14 cellular contexts compared by ENCODE assay signal in the genomic region with DNA sequence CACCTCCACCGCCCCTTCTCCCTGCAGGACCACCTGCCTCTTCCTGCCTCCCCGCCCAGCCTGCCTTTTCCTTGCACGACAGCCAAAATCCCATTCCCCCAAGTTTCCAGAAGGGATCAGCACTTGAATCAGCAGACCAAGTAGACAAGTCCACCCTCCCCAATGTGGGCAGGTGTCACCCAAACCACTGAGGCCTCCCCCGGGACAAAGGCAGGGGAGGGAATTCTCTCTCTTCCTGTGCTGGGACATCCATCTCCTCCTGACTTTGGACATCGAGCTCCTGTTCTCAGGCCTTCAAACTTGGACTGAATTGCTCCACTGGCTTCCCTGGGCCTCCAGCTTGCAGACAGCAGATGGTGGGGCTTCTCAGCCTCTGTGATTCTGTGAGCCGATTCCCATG. TPM values are rescaled to one million over a fixed set of nuclear protein-coding genes. Genes with fewer than 3 reads are reported as not detected.
"Had no signal": no experiment of that assay in that cellular context is flagged by ENCODE, and none has a peak within 500 bp of the region (broad histone marks: within the 10 kb centered on the region; RNA-seq: fewer than 3 reads in every experiment).

No MANE protein-coding gene starts in this region.

- H3K9me3 Mint-ChIP-seq: effector memory CD8-positive, alpha-beta T cell had no signal

- H3K36me3 Mint-ChIP-seq: brain, neural progenitor cell had no signal

- H3K4me1 ChIP-seq: neural progenitor cell, parathyroid adenoma, tibial artery, vagina had no signal

- DNase-seq: activated CD8-positive, alpha-beta memory T cell treated with anti-CD3 and anti-CD28 coated beads, Interleukin-2, amount 50 U/mL, for 4 hours; activated T-cell treated with anti-CD3 and anti-CD28 coated beads, Interleukin-2, amount 50 U/mL, for 72 hours; effector memory CD8-positive, alpha-beta T cell; hippocampal formation; kidney glomerular epithelial cell; stimulated activated CD4-positive, alpha-beta T cell treated with anti-CD3 and anti-CD28 coated beads, Interleukin-4, amount 100 ng/mL, for 24 hours; T1000; tibial artery had no signal

- H3K4me3 Mint-ChIP-seq: brain, neural progenitor cell had no signal

- H3K36me3 ChIP-seq: neural progenitor cell, tibial artery, vagina had no signal

- H3K9me3 ChIP-seq: vagina had no signal

- H3K4me3 ChIP-seq: neural progenitor cell, tibial artery, vagina had no signal

- H3K27me3 ChIP-seq: neural progenitor cell, vagina had no signal

- H3K27ac ChIP-seq: neural progenitor cell, parathyroid adenoma, tibial artery, vagina, VCaP had no signal

- H3K9ac ChIP-seq: neural progenitor cell, parathyroid adenoma had no signal

- H3K27ac Mint-ChIP-seq: activated CD8-positive, alpha-beta T cell treated with anti-CD3 and anti-CD28 coated beads for 36 hours; activated T-cell treated with anti-CD3 and anti-CD28 coated beads, Interleukin-2, amount 50 U/mL, for 72 hours; brain; neural progenitor cell had no signal

RNA-seq across cellular contexts. Expression of gene TMEM184A, which starts 35.4 kb away (rescaled TPM):
- total RNA-seq: activated CD8-positive, alpha-beta T cell treated with anti-CD3 and anti-CD28 coated beads for 36 hours had no signal
